Comparison of ENCODE assay signal across 3 cellular contexts in genomic region chr2:3066831-3067230, GRCh38.
"Had no signal": no experiment of that assay in that cellular context is flagged by ENCODE, and none has a peak within 500 bp of the region (broad histone marks: within the 10 kb centered on the region; RNA-seq: fewer than 3 reads in every experiment).

No MANE protein-coding gene starts in this region.

- H3K4me3 ChIP-seq: GM12878 had no signal

- DNase-seq: GDM1, GF-D8 had no signal

- ATAC-seq: GM12878 had no signal
